ENCODE assay signal across 11 cellular contexts in the genomic region with DNA sequence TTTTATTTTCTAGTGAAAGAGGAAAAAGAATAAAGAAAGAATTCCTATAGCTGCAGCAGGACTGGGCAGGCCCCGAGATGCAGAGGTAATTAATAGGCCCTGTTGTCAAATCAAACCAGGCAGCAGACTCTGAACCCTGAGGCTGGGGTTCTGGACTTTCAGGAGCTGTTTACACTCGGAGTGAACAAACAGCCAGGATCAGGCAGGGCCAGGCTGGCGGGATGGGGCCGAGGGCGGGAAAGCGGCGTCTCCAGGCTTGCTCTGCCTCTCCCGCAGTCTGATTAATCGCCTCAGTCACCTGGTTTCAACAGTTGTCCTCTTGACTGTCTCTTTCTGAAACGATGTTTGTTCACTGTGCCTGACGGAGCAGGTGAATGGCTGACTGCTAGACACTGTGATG.
DNase-seq lines count a peak whose midpoint lies in the region.
"Had no signal": no experiment of that assay in that cellular context is flagged by ENCODE, and none has a peak within 500 bp of the region (broad histone marks: within the 10 kb centered on the region; RNA-seq: fewer than 3 reads in every experiment).

No MANE protein-coding gene starts in this region.

- H3K9me3 Mint-ChIP-seq in activated T-cell treated with anti-CD3 and anti-CD28 coated beads, Interleukin-2, amount 50 U/mL, for 24 hours: no peaks in the 10 kb centered on the region
- H3K9me3 Mint-ChIP-seq: activated T-helper 17 cell treated with anti-CD3 and anti-CD28 coated beads, Interleukin-2, amount 50 U/mL, for 72 hours had no signal

- DNase-seq in COLO668 (lab: John Stamatoyannopoulos, UW; ENCODE audit: unreplicated experiment): peak; percentile 92
- DNase-seq in NCI-H187 (lab: John Stamatoyannopoulos, UW): peak; percentile 22 to 37
- DNase-seq in SHP77 treated with DMSO at 0.1 percent for 48 hours (lab: John Stamatoyannopoulos, UW): peak; percentile 87
- DNase-seq in mesenteric fat pad (ENCODE audit: low spot score): peak; percentile 89
- no peak for DNase-seq in activated T-cell treated with anti-CD3 and anti-CD28 coated beads, Interleukin-2, amount 50 U/mL, for 24 hours
- no peak for DNase-seq in activated naive CD4-positive, alpha-beta T cell (lab: John Stamatoyannopoulos, UW)
- no peak for DNase-seq in HK-2 (ENCODE audit: unreplicated experiment)
- no peak for DNase-seq in DMS 273 treated with DMSO at 0.1 percent for 48 hours (lab: John Stamatoyannopoulos, UW)
- DNase-seq: left ventricle myocardium superior, uterus had no signal

- H3K36me3 Mint-ChIP-seq in activated T-cell treated with anti-CD3 and anti-CD28 coated beads, Interleukin-2, amount 50 U/mL, for 24 hours (ENCODE audit: low read depth): no peaks in the 10 kb centered on the region

- H3K27me3 Mint-ChIP-seq in activated T-cell treated with anti-CD3 and anti-CD28 coated beads, Interleukin-2, amount 50 U/mL, for 24 hours: peaks cover 3% of the 10 kb centered on the region

- H3K4me3 Mint-ChIP-seq in activated T-cell treated with anti-CD3 and anti-CD28 coated beads, Interleukin-2, amount 50 U/mL, for 24 hours: no peak overlapping the region
- H3K4me3 Mint-ChIP-seq: activated T-helper 17 cell treated with anti-CD3 and anti-CD28 coated beads, Interleukin-2, amount 50 U/mL, for 72 hours had no signal

- H3K4me1 Mint-ChIP-seq in activated T-cell treated with anti-CD3 and anti-CD28 coated beads, Interleukin-2, amount 50 U/mL, for 24 hours (ENCODE audit: low read depth): no peaks in the 10 kb centered on the region
- H3K4me1 Mint-ChIP-seq: activated T-helper 17 cell treated with anti-CD3 and anti-CD28 coated beads, Interleukin-2, amount 50 U/mL, for 72 hours had no signal

- H3K27ac Mint-ChIP-seq in activated T-cell treated with anti-CD3 and anti-CD28 coated beads, Interleukin-2, amount 50 U/mL, for 24 hours: no peak overlapping the region
- H3K27ac Mint-ChIP-seq: activated T-helper 17 cell treated with anti-CD3 and anti-CD28 coated beads, Interleukin-2, amount 50 U/mL, for 72 hours had no signal

Comparison
In these comparisons a context has a peak if more than half of its experiments do, and no peak if none do; other contexts are left out.
1. DNase-seq: peak in COLO668 (single experiment), NCI-H187 (2 of 2), SHP77 treated with DMSO at 0.1 percent for 48 hours (single experiment) and mesenteric fat pad (single experiment); none in activated T-cell treated with anti-CD3 and anti-CD28 coated beads, Interleukin-2, amount 50 U/mL, for 24 hours (single experiment), activated naive CD4-positive, alpha-beta T cell (0 of 4), HK-2 (single experiment) and DMS 273 treated with DMSO at 0.1 percent for 48 hours (single experiment).